In genomic region chr7:2956526-2957368, GRCh38 we compare ENCODE assay signal across 1 cellular context.
A peak's percentile ranks its signal among the peaks of the same experiment; 100 is the strongest.
TF ChIP-seq lines count a peak whose summit lies in the region.

No MANE protein-coding gene starts in this region.

TF ChIP-seq in K562, 482 proteins besides CTCF, POLR2A, EP300 and RAD21 (continued from another document and continues in another):
- TF ChIP-seq ZBTB2 (IDR thresholded peaks at IDR 0.05), result peak; percentile 68
- TF ChIP-seq RBFOX2 (IDR thresholded peaks at IDR 0.05; ENCODE audit: low read depth, low read length), result 0 out of 2 replicates have a peak, but pooled peaks have one; percentile 35
- peak; percentile 85 for TF ChIP-seq IRF9 (tag; IDR thresholded peaks at IDR 0.05)
- no peak for TF ChIP-seq GTF2B (IDR thresholded peaks at IDR 0.05; ENCODE audit: extremely low read depth, insufficient read length)
- no peak for TF ChIP-seq UBTF (IDR thresholded peaks at IDR 0.05; ENCODE audit: borderline replicate concordance in 1 of 2, low read depth in 2 of 2, low read length in 2 of 2)
- TF ChIP-seq ESRRA (IDR thresholded peaks at IDR 0.05; ENCODE audit: borderline replicate concordance, low read depth), result peak; percentile 66
- no peak for TF ChIP-seq SREBF2 (CRISPR knock-in tag; IDR thresholded peaks at IDR 0.05)
- TF ChIP-seq SRSF3 (IDR thresholded peaks at IDR 0.05; ENCODE audit: insufficient read depth, low read length), result no peak
- TF ChIP-seq CBX8 (IDR thresholded peaks at IDR 0.05; ENCODE audit: borderline replicate concordance, extremely low read depth, low read depth, low read length, poor library complexity, severe bottlenecking), result no peak
- no peak for TF ChIP-seq ZBTB7A (IDR thresholded peaks at IDR 0.05; ENCODE audit: borderline replicate concordance, control insufficient read depth, low read depth, low read length)
- TF ChIP-seq DACH1 (IDR thresholded peaks at IDR 0.05; ENCODE audit: partially characterized antibody), result no peak
- no peak for TF ChIP-seq NFATC3 (IDR thresholded peaks at IDR 0.05)
- TF ChIP-seq MNT (conservative IDR thresholded peaks at IDR 0.05), result peak in 1 of 2 experiments; percentile 28; a peak in 1 of 4 replicates
- no peak for TF ChIP-seq CLOCK (CRISPR knock-in tag; IDR thresholded peaks at IDR 0.05; ENCODE audit: borderline replicate concordance)
- TF ChIP-seq FUS (optimal IDR thresholded peaks at IDR 0.05; ENCODE audit: low read depth, low read length), result no peak
- no peak for TF ChIP-seq JUNB (CRISPR knock-in tag; conservative IDR thresholded peaks at IDR 0.05)
- no peak for TF ChIP-seq RHOXF2B (CRISPR knock-in tag; conservative IDR thresholded peaks at IDR 0.05)
- no peak for TF ChIP-seq FOXK1 (CRISPR knock-in tag; IDR thresholded peaks at IDR 0.05; ENCODE audit: borderline replicate concordance)
- TF ChIP-seq BDP1 (IDR thresholded peaks at IDR 0.05; ENCODE audit: insufficient read depth, insufficient read length), result no peak
- TF ChIP-seq ZNF41 (CRISPR knock-in tag; conservative IDR thresholded peaks at IDR 0.05), result peak; percentile 83
- TF ChIP-seq ETS1 (conservative IDR thresholded peaks at IDR 0.05; ENCODE audit: control insufficient read depth, low read depth, low read length), result no peak
- no peak for TF ChIP-seq MCM3 (IDR thresholded peaks at IDR 0.05)
- TF ChIP-seq KLF10 (CRISPR knock-in tag; IDR thresholded peaks at IDR 0.05), result no peak
- TF ChIP-seq PHTF2 (CRISPR knock-in tag; IDR thresholded peaks at IDR 0.05), result no peak
- TF ChIP-seq MGA (IDR thresholded peaks at IDR 0.05), result peak; percentile 92
- TF ChIP-seq POLR2AphosphoS5 (IDR thresholded peaks at IDR 0.05; ENCODE audit: control insufficient read depth, insufficient read depth, low read depth, low read length), result no peak
- TF ChIP-seq HDAC6 (IDR thresholded peaks at IDR 0.05; ENCODE audit: low read depth, low read length), result no peak
- no peak for TF ChIP-seq ZNF511 (CRISPR knock-in tag; IDR thresholded peaks at IDR 0.05)
- no peak for TF ChIP-seq SNAPC5 (CRISPR knock-in tag; IDR thresholded peaks at IDR 0.05)
- TF ChIP-seq ZNF146 (CRISPR knock-in tag; IDR thresholded peaks at IDR 0.05; ENCODE audit: unreplicated experiment), result no peak
- TF ChIP-seq IFI16 (CRISPR knock-in tag; IDR thresholded peaks at IDR 0.05), result no peak
